In genomic region chr12:116370004-116370404, GRCh38 we compare ENCODE assay signal across 14 cellular contexts.
DNase-seq lines count a peak whose midpoint lies in the region; FAIRE-seq and TF ChIP-seq lines count a peak whose summit lies in the region.
"Had no signal": no experiment of that assay in that cellular context is flagged by ENCODE, and none has a peak within 500 bp of the region (broad histone marks: within the 10 kb centered on the region; RNA-seq: fewer than 3 reads in every experiment).

No MANE protein-coding gene starts in this region.

- DNase-seq in EH (ENCODE audit: low read depth) (peak; percentile 98), NCI-H226 (peak; percentile 74), fibroblast of lung (ENCODE audit: low read depth in 2 of 2) (peak; percentile 55 to 95), osteoblast (ENCODE audit: insufficient read length, low spot score, missing footprints) (peak; percentile 91), WERI-Rb-1 (no peak), GM12891 (ENCODE audit: insufficient read length, low spot score) (no peak), NCI-H146 (lab: John Stamatoyannopoulos, UW) (no peak), D721Med (ENCODE audit: insufficient read length, low spot score) (no peak)
- DNase-seq: activated B cell treated with CpG ODN at 0.5 μM for 24 hours; activated T-cell treated with anti-CD3 and anti-CD28 coated beads for 4 hours; CD4-positive, CD25-positive, alpha-beta regulatory T cell; NCI-H1417 treated with DMSO at 0.1 percent for 48 hours; retina; SHP77 treated with DMSO at 0.1 percent for 48 hours had no signal

- no peaks in the 10 kb centered on the region for H3K79me2 ChIP-seq in fibroblast of lung (ENCODE audit: control insufficient read depth, insufficient read depth, low read length)
- no peaks in the 10 kb centered on the region for H3K79me2 ChIP-seq in osteoblast (ENCODE audit: insufficient read depth, low read length)

- H3K36me3 ChIP-seq in fibroblast of lung (ENCODE audit: control insufficient read depth, insufficient read depth, low read length) (no peaks in the 10 kb centered on the region), osteoblast (ENCODE audit: insufficient read depth, low read length) (no peaks in the 10 kb centered on the region), WERI-Rb-1 (no peaks in the 10 kb centered on the region)

- H3K4me3 ChIP-seq in fibroblast of lung (replicated peaks in 1 of 4; ENCODE audit: control extremely low read depth in 1 of 4, insufficient read depth in 1 of 4, low read depth in 3 of 4, low read length in 4 of 4) (no peak overlapping the region), osteoblast (ENCODE audit: insufficient read depth, low read length) (no peak overlapping the region), WERI-Rb-1 (ENCODE audit: low read depth, low read length) (no peak overlapping the region)

- FAIRE-seq in GM12891 (lab: Jason Lieb, UNC) = no peak
- no peak for FAIRE-seq in D721Med (lab: Jason Lieb, UNC)

- H3K4me2 ChIP-seq in fibroblast of lung (ENCODE audit: extremely low read depth, insufficient read depth, low read length) = no peak overlapping the region
- no peak overlapping the region for H3K4me2 ChIP-seq in osteoblast (ENCODE audit: insufficient read depth, low read length)

- H3K9me3 ChIP-seq in fibroblast of lung (ENCODE audit: control insufficient read depth, insufficient read depth, low read depth, low read length) (no peaks in the 10 kb centered on the region), osteoblast (ENCODE audit: low read depth, low read length) (peaks cover 4% of the 10 kb centered on the region), WERI-Rb-1 (ENCODE audit: severe bottlenecking) (no peaks in the 10 kb centered on the region)

- no peak for TF ChIP-seq POLR2A in GM12891 (IDR thresholded peaks at IDR 0.05; ENCODE audit: low read depth, low read length)

- peaks cover 3% of the 10 kb centered on the region for H3K4me1 ChIP-seq in fibroblast of lung (ENCODE audit: control insufficient read depth, extremely low read depth, insufficient read depth, low read length)
- peaks cover 18% of the 10 kb centered on the region for H3K4me1 ChIP-seq in osteoblast (ENCODE audit: insufficient read depth, low read length)

- no peak overlapping the region for H2AFZ ChIP-seq in fibroblast of lung (ENCODE audit: low read length)
- H2AFZ ChIP-seq in osteoblast (ENCODE audit: low read length) = no peak overlapping the region

- H3K27me3 ChIP-seq in fibroblast of lung (ENCODE audit: control insufficient read depth, insufficient read depth, low read length) (no peaks in the 10 kb centered on the region), osteoblast (ENCODE audit: insufficient read depth, low read length) (no peaks in the 10 kb centered on the region), WERI-Rb-1 (ENCODE audit: insufficient read depth, low read depth, severe bottlenecking) (no peaks in the 10 kb centered on the region)

- H4K20me1 ChIP-seq in fibroblast of lung (ENCODE audit: control insufficient read depth, extremely low read depth, insufficient read depth, low read length) (no peaks in the 10 kb centered on the region), osteoblast (ENCODE audit: insufficient read depth, low read length) (no peaks in the 10 kb centered on the region)

- no peak overlapping the region for H3K9ac ChIP-seq in fibroblast of lung (ENCODE audit: insufficient read depth, low read length)

- TF ChIP-seq CTCF in fibroblast of lung (conservative IDR thresholded peaks at IDR 0.05 in 1 of 2, IDR thresholded peaks at IDR 0.05 in 1 of 2; ENCODE audit: low read depth in 1 of 2, low read length in 2 of 2) (no peak), osteoblast (IDR thresholded peaks at IDR 0.05; ENCODE audit: extremely low read depth, low read depth, low read length) (no peak), WERI-Rb-1 (IDR thresholded peaks at IDR 0.05; ENCODE audit: low read depth, low read length) (no peak), D721Med (IDR thresholded peaks at IDR 0.05; ENCODE audit: insufficient read depth, missing control alignments) (no peak)

- H3K27ac ChIP-seq in fibroblast of lung (ENCODE audit: insufficient read depth, low read length) (no peak overlapping the region), osteoblast (ENCODE audit: low read depth, low read length) (peak overlapping the region; percentile 82), WERI-Rb-1 (no peak overlapping the region)

TF ChIP-seq in GM12891, 5 proteins besides CTCF, POLR2A, EP300 and RAD21:
- TF ChIP-seq SPI1 (IDR thresholded peaks at IDR 0.05; ENCODE audit: low read depth, low read length) (no peak), TAF1 (IDR thresholded peaks at IDR 0.05; ENCODE audit: low read depth, low read length) (no peak), POU2F2 (IDR thresholded peaks at IDR 0.05; ENCODE audit: low read depth, low read length) (no peak), POLR2AphosphoS5 (IDR thresholded peaks at IDR 0.05; ENCODE audit: low read depth, low read length) (no peak)

Comparison
In these comparisons a context has a peak if more than half of its experiments do, and no peak if none do; other contexts are left out.
1. DNase-seq: peak in EH (single experiment), NCI-H226 (single experiment), fibroblast of lung (2 of 2) and osteoblast (single experiment); none in WERI-Rb-1 (single experiment), GM12891 (single experiment), NCI-H146 (single experiment) and D721Med (single experiment).